ENCODE assay signal across 7 cellular contexts in the genomic region with DNA sequence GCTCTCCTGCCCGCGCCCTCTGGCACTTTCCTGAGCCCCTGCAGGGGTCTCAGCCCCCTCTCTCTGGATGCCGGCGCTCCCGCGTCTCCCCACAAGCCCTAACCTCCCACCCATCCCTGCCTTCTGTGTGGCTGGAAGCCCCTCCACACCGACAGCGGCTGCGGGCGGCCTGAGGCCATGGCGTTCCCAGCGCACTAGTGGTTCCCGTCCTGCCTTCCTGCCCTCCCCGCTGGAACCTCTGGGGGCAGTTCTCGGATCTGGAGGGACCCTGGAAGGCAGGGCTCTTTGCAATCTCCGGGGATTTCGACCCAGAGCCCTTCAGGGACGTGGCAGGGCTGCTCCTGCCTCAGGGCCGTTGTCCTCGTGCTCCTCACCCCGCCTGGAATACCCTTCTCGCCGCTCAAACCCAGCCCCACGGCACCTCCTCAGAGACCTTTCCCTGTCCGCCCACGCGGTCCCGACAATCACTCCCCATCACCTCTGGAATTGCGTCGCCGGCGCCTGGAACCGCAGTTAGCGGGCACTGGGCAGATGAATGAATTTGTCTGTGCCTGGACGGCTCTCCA. TPM values are rescaled to one million over a fixed set of nuclear protein-coding genes. Genes with fewer than 3 reads are reported as not detected.
DNase-seq lines count a peak whose midpoint lies in the region; ATAC-seq, FAIRE-seq and TF ChIP-seq lines count a peak whose summit lies in the region.

No MANE protein-coding gene starts in this region.

- POLR2A ChIA-PET in CD8-positive, alpha-beta T cell (lab: Charles Lee): interaction anchor here (0.9 kb wide), 1 partner anchor 14 kb away, joined by 3 read pairs; no protein-coding TSS in a partner anchor
- POLR2A ChIA-PET in HepG2 (lab: Yijun Ruan, JAX): interaction anchor here (0.7 to 1.7 kb wide), 6 partner anchors 10 to 180 kb away, joined by 3 to 4 read pairs (median 3); no protein-coding TSS in a partner anchor

- H2AFZ ChIP-seq in HepG2 (ENCODE audit: low read length): no peak overlapping the region

- in situ Hi-C loops in HepG2 (cut with HindIII; ENCODE audit: extremely low pct_ligation_motif_present, low pct_unique_long_range_greater_than_20kb): no loop called here

- WGBS in HepG2 (ENCODE audit: low lambda C conversion rate): 14% methylated on average over 19 of the region's 35 CpGs
- 7% methylated on average over 35 of the region's 35 CpGs for WGBS in prostate gland

- no peaks in the 10 kb centered on the region for H3K9me3 ChIP-seq in CD8-positive, alpha-beta T cell (ENCODE audit: low read length)
- no peaks in the 10 kb centered on the region for H3K9me3 ChIP-seq in HepG2 (ENCODE audit: low read length)
- no peaks in the 10 kb centered on the region for H3K9me3 ChIP-seq in prostate gland

- peaks cover 36% of the 10 kb centered on the region for H3K27me3 Mint-ChIP-seq in CD8-positive, alpha-beta T cell (ENCODE audit: low read depth)
- peaks cover 8% of the 10 kb centered on the region for H3K27me3 Mint-ChIP-seq in activated T-helper 17 cell treated with anti-CD3 and anti-CD28 coated beads, Interleukin-2, amount 50 U/mL, for 72 hours

- no peak overlapping the region for H3K27ac Mint-ChIP-seq in CD8-positive, alpha-beta T cell
- H3K27ac Mint-ChIP-seq in activated T-helper 17 cell treated with anti-CD3 and anti-CD28 coated beads, Interleukin-2, amount 50 U/mL, for 72 hours: no peak overlapping the region

- no peaks in the 10 kb centered on the region for H3K36me3 Mint-ChIP-seq in CD8-positive, alpha-beta T cell
- H3K36me3 Mint-ChIP-seq in activated T-helper 17 cell treated with anti-CD3 and anti-CD28 coated beads, Interleukin-2, amount 50 U/mL, for 72 hours (ENCODE audit: low read depth): no peaks in the 10 kb centered on the region

- intact Hi-C loops in CD8-positive, alpha-beta T cell (cut with DNase I, micrococcal nuclease): loop anchor here (1.0 kb wide), 4 partner anchors 14 to 222 kb away; no protein-coding TSS in a partner anchor
- intact Hi-C loops in HepG2 (cut with micrococcal nuclease; ENCODE audit: unreplicated experiment) (no loop called here), prostate gland (cut with DNase I) (no loop called here)

- no peak for FAIRE-seq in HepG2 (lab: Jason Lieb, UNC)

- no peaks in the 10 kb centered on the region; the same call in 1 of the 2 replicates for H4K20me1 ChIP-seq in HepG2 (ENCODE audit: insufficient read depth, low read length)

- H3K79me2 ChIP-seq in HepG2 (ENCODE audit: insufficient read depth, low read length): no peaks in the 10 kb centered on the region

- CTCF ChIA-PET in CD8-positive, alpha-beta T cell (lab: Charles Lee): interaction anchor here (0.6 to 5.2 kb wide), 27 partner anchors 9 to 371 kb away, joined by 3 to 45 read pairs (median 4); no protein-coding TSS in a partner anchor
- CTCF ChIA-PET in HepG2 (lab: Yijun Ruan, JAX; ENCODE audit: low intra/inter-chr PET ratio, low total read pairs): interaction anchor here (1.6 kb wide), 1 partner anchor 14 kb away, joined by 12 read pairs; no protein-coding TSS in a partner anchor

- no peak overlapping the region for H3K9ac ChIP-seq in HepG2 (ENCODE audit: insufficient read depth, low read depth, low read length)

- no peak overlapping the region for H3K27ac ChIP-seq in CD8-positive, alpha-beta T cell (ENCODE audit: low read depth, low read length)
- H3K27ac ChIP-seq in HepG2 (ENCODE audit: extremely low read length, insufficient read depth, low read length) (no peak overlapping the region), prostate gland (no peak overlapping the region)

- peak overlapping the region; percentile 46 for H3K4me3 ChIP-seq in CD8-positive, alpha-beta T cell (ENCODE audit: low read depth, low read length)
- peak overlapping the region in 1 of 3 experiments; percentile 46; a peak in 1 of 6 replicates for H3K4me3 ChIP-seq in HepG2 (replicated peaks in 1 of 3; ENCODE audit: insufficient read depth in 1 of 3, low read depth in 2 of 3, low read length in 3 of 3)
- peak overlapping the region in 1 of 2 donors; percentile 23 for H3K4me3 ChIP-seq in prostate gland

- H3K4me1 ChIP-seq in CD8-positive, alpha-beta T cell (ENCODE audit: insufficient read depth, low read length): peaks cover 26% of the 10 kb centered on the region
- H3K4me1 ChIP-seq in HepG2 (ENCODE audit: insufficient read depth, low read length): peaks cover 43% of the 10 kb centered on the region
- H3K4me1 ChIP-seq in prostate gland (replicated peaks): peaks cover 14% of the 10 kb centered on the region

- peaks cover 8% of the 10 kb centered on the region for H3K4me1 Mint-ChIP-seq in CD8-positive, alpha-beta T cell (ENCODE audit: low read depth)
- H3K4me1 Mint-ChIP-seq in activated T-helper 17 cell treated with anti-CD3 and anti-CD28 coated beads, Interleukin-2, amount 50 U/mL, for 72 hours: peaks cover 5% of the 10 kb centered on the region

- no TSS peak for BruUV-seq in HepG2 (replicated peaks; lab: Mats Ljungman, UMichigan)

- TF ChIP-seq RAD21 in HepG2 (CRISPR knock-in tag; IDR thresholded peaks at IDR 0.05): no peak

- no peak for ATAC-seq in CD8-positive, alpha-beta T cell
- no peak for ATAC-seq in activated T-helper 17 cell treated with anti-CD3 and anti-CD28 coated beads, Interleukin-2, amount 50 U/mL, for 72 hours (replicated peaks)
- ATAC-seq in HepG2: peak; percentile 38
- ATAC-seq in HG03139 (IDR thresholded peaks at IDR 0.05; ENCODE audit: unreplicated experiment): no peak

- H3K9me3 Mint-ChIP-seq in CD8-positive, alpha-beta T cell: no peaks in the 10 kb centered on the region
- no peaks in the 10 kb centered on the region for H3K9me3 Mint-ChIP-seq in activated T-helper 17 cell treated with anti-CD3 and anti-CD28 coated beads, Interleukin-2, amount 50 U/mL, for 72 hours

- no peak for DNase-seq in CD8-positive, alpha-beta T cell
- DNase-seq in GM20000 (ENCODE audit: low spot score) (peak; percentile 50), HepG2 (ENCODE audit: low spot score) (no peak), prostate gland (ENCODE audit: low spot score) (no peak)
- no peak for DNase-seq in NK-92 treated with Interleukin-12 subunit alpha and Interleukin-12 subunit beta, amount 100 ng/mL, for 24 hours (lab: John Stamatoyannopoulos, UW)

- peak overlapping the region; percentile 52 for H3K4me2 ChIP-seq in HepG2 (ENCODE audit: low read depth, low read length)

- no peaks in the 10 kb centered on the region for H3K36me3 ChIP-seq in CD8-positive, alpha-beta T cell (ENCODE audit: insufficient read depth, low read length)
- no peaks in the 10 kb centered on the region for H3K36me3 ChIP-seq in HepG2 (replicated peaks in 1 of 2; ENCODE audit: control insufficient read depth in 1 of 2, insufficient read depth in 2 of 2, low read length in 2 of 2)
- H3K36me3 ChIP-seq in prostate gland: no peaks in the 10 kb centered on the region

- H3K27me3 ChIP-seq in CD8-positive, alpha-beta T cell (ENCODE audit: insufficient read depth, low read length): peaks cover 47% of the 10 kb centered on the region
- H3K27me3 ChIP-seq in HepG2 (ENCODE audit: control insufficient read depth in 1 of 2, insufficient read depth in 2 of 2, low read length in 2 of 2) (peaks cover 41 to 84% of the 10 kb centered on the region in 2 experiments), prostate gland (replicated peaks; ENCODE audit: insufficient read depth) (no peaks in the 10 kb centered on the region)

- TF ChIP-seq CTCF in CD8-positive, alpha-beta T cell (IDR thresholded peaks at IDR 0.05): no peak
- no peak for TF ChIP-seq CTCF in GM20000 (IDR thresholded peaks at IDR 0.05; ENCODE audit: extremely low read depth, missing control alignments)
- TF ChIP-seq CTCF in HepG2 (CRISPR knock-in tag; IDR thresholded peaks at IDR 0.05): no peak
- TF ChIP-seq CTCF in prostate gland (IDR thresholded peaks at IDR 0.05): no peak

- peak overlapping the region; percentile 72 for H3K4me3 Mint-ChIP-seq in CD8-positive, alpha-beta T cell
- H3K4me3 Mint-ChIP-seq in activated T-helper 17 cell treated with anti-CD3 and anti-CD28 coated beads, Interleukin-2, amount 50 U/mL, for 72 hours: peak overlapping the region; percentile 64

- TF ChIP-seq EP300 in HepG2 (IDR thresholded peaks at IDR 0.05; ENCODE audit: low read depth in 2 of 2, low read length in 2 of 2) (no peak), HepG2 (CRISPR knock-in tag; IDR thresholded peaks at IDR 0.05; ENCODE audit: borderline replicate concordance) (no peak)

- no peak for TF ChIP-seq POLR2A in HepG2 (IDR thresholded peaks at IDR 0.05; ENCODE audit: insufficient read depth in 1 of 2, low read depth in 2 of 2, low read length in 2 of 2)
- TF ChIP-seq POLR2A in prostate gland (IDR thresholded peaks at IDR 0.05): no peak

RNA-seq across cellular contexts. Expression of a gene that starts 0.5 kb away (rescaled TPM):
- 1 to 10 TPM; 2.7 to 5.5 TPM for total RNA-seq in CD8-positive, alpha-beta T cell
- 1 to 10 TPM in 1 of 2 donors, under 1 TPM in 1; 0.71 to 3.5 TPM for total RNA-seq in activated T-helper 17 cell treated with anti-CD3 and anti-CD28 coated beads, Interleukin-2, amount 50 U/mL, for 72 hours
- total RNA-seq in HepG2 (2016; rRNA removed; fragmentation: Illumina TruSeq; extraction: Trizol) (38.5 and 48.6 TPM in 2 replicates), prostate gland (100 to 1,000 TPM in 1 of 2 donors, 10 to 100 TPM in 1; 19.7 to 257 TPM)
- 15.9 and 20.3 TPM in 2 replicates for total RNA-seq in HepG2 (2016; cell fraction: cytosol; rRNA removed; fragmentation: Illumina TruSeq; extraction: Trizol; ENCODE audit: low read depth)
- total RNA-seq in HepG2 (2016; cell fraction: insoluble cytoplasmic fraction; rRNA removed; fragmentation: Illumina TruSeq; extraction: Trizol): 39.4 and 50.9 TPM in 2 replicates
- total RNA-seq in HepG2 (2016; cell fraction: membrane; rRNA removed; fragmentation: Illumina TruSeq; extraction: Trizol): 30.5 and 39.8 TPM in 2 replicates
- total RNA-seq in HepG2 (2016; cell fraction: nucleus; rRNA removed; fragmentation: Illumina TruSeq; extraction: Trizol): 25.3 and 27.5 TPM in 2 replicates
- 54.2 and 70.4 TPM in 2 replicates for polyA plus RNA-seq in HepG2 (2011; rRNA removed)
- 65.1 and 100 TPM in 2 replicates for polyA plus RNA-seq in HepG2 (2011; cell fraction: cytosol; rRNA removed)
- polyA plus RNA-seq in HepG2 (2011; cell fraction: nucleus; rRNA removed): 169 and 184 TPM in 2 replicates
- 112 and 113 TPM in 2 replicates for polyA plus RNA-seq in HepG2 (2012)
- polyA plus RNA-seq in HepG2 (2016; cell fraction: cytosol; fragmentation: Illumina TruSeq; extraction: Trizol; ENCODE audit: low read depth): 30.4 and 34.2 TPM in 2 replicates
- polyA plus RNA-seq in HepG2 (2016; cell fraction: insoluble cytoplasmic fraction; fragmentation: Illumina TruSeq; extraction: Trizol; ENCODE audit: low read depth): 72.8 and 91.0 TPM in 2 replicates
- polyA plus RNA-seq in HepG2 (2016; cell fraction: membrane; fragmentation: Illumina TruSeq; extraction: Trizol; ENCODE audit: low read depth): 46.8 and 50.8 TPM in 2 replicates
- 64.4 and 66.2 TPM in 2 replicates for polyA plus RNA-seq in HepG2 (2016; cell fraction: nucleus; fragmentation: Illumina TruSeq; extraction: Trizol; ENCODE audit: insufficient read depth, low read depth)
- polyA minus RNA-seq in HepG2 (2011; rRNA and poly(A)+ RNA removed; ENCODE audit: low replicate concordance): 1.7 and 92.7 TPM in 2 replicates
- 102 and 107 TPM in 2 replicates for polyA minus RNA-seq in HepG2 (2011; cell fraction: cytosol; rRNA and poly(A)+ RNA removed)
- 35.1 and 39.9 TPM in 2 replicates for polyA minus RNA-seq in HepG2 (2011; cell fraction: nucleus; rRNA and poly(A)+ RNA removed)

RNA-seq across cellular contexts. Expression of a gene that starts 4.4 kb away (rescaled TPM):
- not detected for total RNA-seq in CD8-positive, alpha-beta T cell
- under 1 TPM; 0.17 to 0.37 TPM for total RNA-seq in activated T-helper 17 cell treated with anti-CD3 and anti-CD28 coated beads, Interleukin-2, amount 50 U/mL, for 72 hours
- total RNA-seq in HepG2 (2016; rRNA removed; fragmentation: Illumina TruSeq; extraction: Trizol) (0.10 and 0.11 TPM in 2 replicates), prostate gland (10 to 100 TPM in 1 of 2 donors, 1 to 10 TPM in 1; 2.2 to 13.4 TPM)
- 0.30 TPM in 1 of 2 replicates, not detected in the other for total RNA-seq in HepG2 (2016; cell fraction: cytosol; rRNA removed; fragmentation: Illumina TruSeq; extraction: Trizol; ENCODE audit: low read depth)
- total RNA-seq in HepG2 (2016; cell fraction: insoluble cytoplasmic fraction; rRNA removed; fragmentation: Illumina TruSeq; extraction: Trizol): 0.11 and 0.13 TPM in 2 replicates
- total RNA-seq in HepG2 (2016; cell fraction: membrane; rRNA removed; fragmentation: Illumina TruSeq; extraction: Trizol): 0.07 and 0.28 TPM in 2 replicates
- 0.12 TPM in 1 of 2 replicates, not detected in the other for total RNA-seq in HepG2 (2016; cell fraction: nucleus; rRNA removed; fragmentation: Illumina TruSeq; extraction: Trizol)
- 0.13 and 0.17 TPM in 2 replicates for polyA plus RNA-seq in HepG2 (2011; rRNA removed)
- 0.09 and 0.15 TPM in 2 replicates for polyA plus RNA-seq in HepG2 (2011; cell fraction: cytosol; rRNA removed)
- 0.06 and 0.10 TPM in 2 replicates for polyA plus RNA-seq in HepG2 (2011; cell fraction: nucleus; rRNA removed)
- not detected in 2 replicates for polyA plus RNA-seq in HepG2 (2012)
- not detected in 2 replicates for polyA plus RNA-seq in HepG2 (2016; cell fraction: cytosol; fragmentation: Illumina TruSeq; extraction: Trizol; ENCODE audit: low read depth)
- 0.05 TPM in 1 of 2 replicates, not detected in the other for polyA plus RNA-seq in HepG2 (2016; cell fraction: insoluble cytoplasmic fraction; fragmentation: Illumina TruSeq; extraction: Trizol; ENCODE audit: low read depth)
- polyA plus RNA-seq in HepG2 (2016; cell fraction: membrane; fragmentation: Illumina TruSeq; extraction: Trizol; ENCODE audit: low read depth): 0.03 TPM in 1 of 2 replicates, not detected in the other
- 0.11 and 0.14 TPM in 2 replicates for polyA plus RNA-seq in HepG2 (2016; cell fraction: nucleus; fragmentation: Illumina TruSeq; extraction: Trizol; ENCODE audit: insufficient read depth, low read depth)
- 0.02 and 1.8 TPM in 2 replicates for polyA minus RNA-seq in HepG2 (2011; rRNA and poly(A)+ RNA removed; ENCODE audit: low replicate concordance)
- not detected in 2 replicates for polyA minus RNA-seq in HepG2 (2011; cell fraction: cytosol; rRNA and poly(A)+ RNA removed)
- 0.25 TPM in 1 of 2 replicates, not detected in the other for polyA minus RNA-seq in HepG2 (2011; cell fraction: nucleus; rRNA and poly(A)+ RNA removed)

RNA-seq across cellular contexts. Expression of a gene that starts 30.5 kb away (rescaled TPM):
- total RNA-seq in CD8-positive, alpha-beta T cell: 1 to 10 TPM; 2.8 to 3.1 TPM
- 10 to 100 TPM; 43.5 to 96.3 TPM for total RNA-seq in activated T-helper 17 cell treated with anti-CD3 and anti-CD28 coated beads, Interleukin-2, amount 50 U/mL, for 72 hours
- total RNA-seq in HepG2 (2016; rRNA removed; fragmentation: Illumina TruSeq; extraction: Trizol) (33.0 and 43.2 TPM in 2 replicates), prostate gland (10 to 100 TPM; 16.9 to 24.9 TPM)
- total RNA-seq in HepG2 (2016; cell fraction: cytosol; rRNA removed; fragmentation: Illumina TruSeq; extraction: Trizol; ENCODE audit: low read depth): 11.5 and 12.1 TPM in 2 replicates
- total RNA-seq in HepG2 (2016; cell fraction: insoluble cytoplasmic fraction; rRNA removed; fragmentation: Illumina TruSeq; extraction: Trizol): 34.5 and 39.6 TPM in 2 replicates
- total RNA-seq in HepG2 (2016; cell fraction: membrane; rRNA removed; fragmentation: Illumina TruSeq; extraction: Trizol): 19.5 and 22.7 TPM in 2 replicates
- 16.0 and 18.3 TPM in 2 replicates for total RNA-seq in HepG2 (2016; cell fraction: nucleus; rRNA removed; fragmentation: Illumina TruSeq; extraction: Trizol)
- polyA plus RNA-seq in HepG2 (2011; rRNA removed): 47.6 and 55.8 TPM in 2 replicates
- polyA plus RNA-seq in HepG2 (2011; cell fraction: cytosol; rRNA removed): 41.0 and 59.2 TPM in 2 replicates
- polyA plus RNA-seq in HepG2 (2011; cell fraction: nucleus; rRNA removed): 29.4 and 30.1 TPM in 2 replicates
- polyA plus RNA-seq in HepG2 (2012): 30.1 and 36.4 TPM in 2 replicates
- 25.5 and 27.1 TPM in 2 replicates for polyA plus RNA-seq in HepG2 (2016; cell fraction: cytosol; fragmentation: Illumina TruSeq; extraction: Trizol; ENCODE audit: low read depth)
- 80.5 and 96.2 TPM in 2 replicates for polyA plus RNA-seq in HepG2 (2016; cell fraction: insoluble cytoplasmic fraction; fragmentation: Illumina TruSeq; extraction: Trizol; ENCODE audit: low read depth)
- 36.8 and 37.9 TPM in 2 replicates for polyA plus RNA-seq in HepG2 (2016; cell fraction: membrane; fragmentation: Illumina TruSeq; extraction: Trizol; ENCODE audit: low read depth)
- polyA plus RNA-seq in HepG2 (2016; cell fraction: nucleus; fragmentation: Illumina TruSeq; extraction: Trizol; ENCODE audit: insufficient read depth, low read depth): 47.6 and 48.4 TPM in 2 replicates
- polyA minus RNA-seq in HepG2 (2011; rRNA and poly(A)+ RNA removed; ENCODE audit: low replicate concordance): 55.4 and 66.9 TPM in 2 replicates
- 14.3 and 18.7 TPM in 2 replicates for polyA minus RNA-seq in HepG2 (2011; cell fraction: cytosol; rRNA and poly(A)+ RNA removed)
- polyA minus RNA-seq in HepG2 (2011; cell fraction: nucleus; rRNA and poly(A)+ RNA removed): 8.0 and 8.6 TPM in 2 replicates

RNA-seq across cellular contexts. Expression of a gene that starts 41.9 kb away (rescaled TPM):
- total RNA-seq in CD8-positive, alpha-beta T cell: 100 to 1,000 TPM; 178 to 185 TPM
- 100 to 1,000 TPM; 132 to 199 TPM for total RNA-seq in activated T-helper 17 cell treated with anti-CD3 and anti-CD28 coated beads, Interleukin-2, amount 50 U/mL, for 72 hours
- total RNA-seq in HepG2 (2016; rRNA removed; fragmentation: Illumina TruSeq; extraction: Trizol): 0.55 and 1.5 TPM in 2 replicates
- total RNA-seq in HepG2 (2016; cell fraction: cytosol; rRNA removed; fragmentation: Illumina TruSeq; extraction: Trizol; ENCODE audit: low read depth): 0.40 and 0.44 TPM in 2 replicates
- 0.13 and 0.97 TPM in 2 replicates for total RNA-seq in HepG2 (2016; cell fraction: insoluble cytoplasmic fraction; rRNA removed; fragmentation: Illumina TruSeq; extraction: Trizol)
- total RNA-seq in HepG2 (2016; cell fraction: membrane; rRNA removed; fragmentation: Illumina TruSeq; extraction: Trizol): 0.34 and 0.37 TPM in 2 replicates
- 1.5 and 1.6 TPM in 2 replicates for total RNA-seq in HepG2 (2016; cell fraction: nucleus; rRNA removed; fragmentation: Illumina TruSeq; extraction: Trizol)
- 1.4 and 1.6 TPM in 2 replicates for polyA plus RNA-seq in HepG2 (2011; rRNA removed)
- polyA plus RNA-seq in HepG2 (2011; cell fraction: cytosol; rRNA removed): 0.47 and 0.64 TPM in 2 replicates
- 18.5 and 21.8 TPM in 2 replicates for polyA plus RNA-seq in HepG2 (2011; cell fraction: nucleus; rRNA removed)
- 3.9 and 4.6 TPM in 2 replicates for polyA plus RNA-seq in HepG2 (2012)
- polyA plus RNA-seq in HepG2 (2016; cell fraction: cytosol; fragmentation: Illumina TruSeq; extraction: Trizol; ENCODE audit: low read depth): 0.43 TPM in 1 of 2 replicates, not detected in the other
- 0.17 and 0.44 TPM in 2 replicates for polyA plus RNA-seq in HepG2 (2016; cell fraction: insoluble cytoplasmic fraction; fragmentation: Illumina TruSeq; extraction: Trizol; ENCODE audit: low read depth)
- polyA plus RNA-seq in HepG2 (2016; cell fraction: membrane; fragmentation: Illumina TruSeq; extraction: Trizol; ENCODE audit: low read depth): 0.17 TPM in 1 of 2 replicates, not detected in the other
- 5.2 and 7.0 TPM in 2 replicates for polyA plus RNA-seq in HepG2 (2016; cell fraction: nucleus; fragmentation: Illumina TruSeq; extraction: Trizol; ENCODE audit: insufficient read depth, low read depth)
- 0.68 and 1.8 TPM in 2 replicates for polyA minus RNA-seq in HepG2 (2011; rRNA and poly(A)+ RNA removed; ENCODE audit: low replicate concordance)
- not detected in 2 replicates for polyA minus RNA-seq in HepG2 (2011; cell fraction: cytosol; rRNA and poly(A)+ RNA removed)
- 1.3 and 1.9 TPM in 2 replicates for polyA minus RNA-seq in HepG2 (2011; cell fraction: nucleus; rRNA and poly(A)+ RNA removed)
- 10 to 100 TPM; 15.2 to 22.7 TPM for total RNA-seq in prostate gland

Comparison
In these comparisons a context has a peak if more than half of its experiments do, and no peak if none do; other contexts are left out.
1. intact Hi-C loops: an anchor here in CD8-positive, alpha-beta T cell (1.0 kb wide); none called in HepG2 and prostate gland.